7 cellular contexts compared by ENCODE assay signal in genomic region chr9:70413798-70414775, GRCh38. TPM values are rescaled to one million over a fixed set of nuclear protein-coding genes. Genes with fewer than 3 reads are reported as not detected.
A peak's percentile ranks its signal among the peaks of the same experiment; 100 is the strongest.
DNase-seq lines count a peak whose midpoint lies in the region; ATAC-seq and TF ChIP-seq lines count a peak whose summit lies in the region.

Gene KLF9 (minus strand): TSS chr9:70414657. CDS start chr9:70413363, 1,294 bp downstream.

- H3K27me3 ChIP-seq in iPS DF 6.9 (ENCODE audit: control insufficient read depth, insufficient read depth, low read length) (peaks cover 11% of the 10 kb centered on the region), sigmoid colon (no peaks in the 10 kb centered on the region)

- peak; percentile 83 to 97 (median 93) for TF ChIP-seq EP300 in sigmoid colon (IDR thresholded peaks at IDR 0.05)

- peak; percentile 51 for ATAC-seq in GM18519 (IDR thresholded peaks at IDR 0.05; ENCODE audit: low FRiP score, unreplicated experiment)
- peak; percentile 71 for ATAC-seq in HG02981 (IDR thresholded peaks at IDR 0.05; ENCODE audit: unreplicated experiment)

- H3K4me3 Mint-ChIP-seq in brain = peak within 1 kb of the TSS; percentile 95 to 99 (median 97)

- peaks cover 81% of the 10 kb centered on the region for H3K27me3 Mint-ChIP-seq in brain

- no peak for TF ChIP-seq CTCF in brain (conservative IDR thresholded peaks at IDR 0.05)
- TF ChIP-seq CTCF in sigmoid colon (IDR thresholded peaks at IDR 0.05) = no peak

- peaks cover 0 to 4% (median 0%) of the 10 kb centered on the region in 5 experiments for H3K9me3 Mint-ChIP-seq in brain

- H3K36me3 Mint-ChIP-seq in brain = no peaks in the 10 kb centered on the region

- no peaks in the 10 kb centered on the region for H3K9me3 ChIP-seq in iPS DF 6.9 (ENCODE audit: control insufficient read depth, insufficient read depth, low read length)
- no peaks in the 10 kb centered on the region for H3K9me3 ChIP-seq in sigmoid colon

- peak; percentile 81 for DNase-seq in NCI-H2107 treated with DMSO at 0.1 percent for 48 hours (lab: John Stamatoyannopoulos, UW; ENCODE audit: unreplicated experiment)
- peak; percentile 89 for DNase-seq in UCSD-AML1 (lab: John Stamatoyannopoulos, UW; ENCODE audit: unreplicated experiment)
- no peak for DNase-seq in iPS DF 6.9 (ENCODE audit: low read depth, low spot score)
- peak; percentile 100 for DNase-seq in sigmoid colon

- H3K27ac ChIP-seq in iPS DF 6.9 (ENCODE audit: low read length) (no peak within 1 kb of the TSS), sigmoid colon (peak within 1 kb of the TSS; percentile 98 to 100 (median 99))

- H3K36me3 ChIP-seq in iPS DF 6.9 (ENCODE audit: control insufficient read depth, insufficient read depth, low read length) (no peaks in the 10 kb centered on the region), sigmoid colon (no peaks in the 10 kb centered on the region)

- H3K4me3 ChIP-seq in iPS DF 6.9 (ENCODE audit: low read length) = peak within 1 kb of the TSS; percentile 62; the same call in 1 of the 2 replicates
- peak within 1 kb of the TSS; percentile 79 to 96 (median 84) for H3K4me3 ChIP-seq in sigmoid colon

- H3K4me1 ChIP-seq in iPS DF 6.9 (ENCODE audit: control insufficient read depth, insufficient read depth, low read length) = peaks cover 5% of the 10 kb centered on the region; the same call in 1 of the 2 replicates
- peaks cover 0 to 54% (median 46%) of the 10 kb centered on the region in 4 donors for H3K4me1 ChIP-seq in sigmoid colon

- peak within 1 kb of the TSS; percentile 35 to 100 (median 97) for H3K27ac Mint-ChIP-seq in brain

- WGBS in iPS DF 6.9 (ENCODE audit: insufficient coverage, insufficient read length) = no CpG with 5 or more reads among the region's 48 CpGs
- 0% methylated on average over 48 of the region's 48 CpGs for WGBS in sigmoid colon, 2 donors

- H3K4me1 Mint-ChIP-seq in brain = peaks cover 47% of the 10 kb centered on the region

- intact Hi-C loops in sigmoid colon (cut with DNase I) = loop anchor here (1.0 to 5.0 kb wide), 3 partner anchors 62 to 352 kb away; no protein-coding TSS in a partner anchor

- TF ChIP-seq POLR2A in sigmoid colon (IDR thresholded peaks at IDR 0.05) = peak; percentile 97

RNA-seq across cellular contexts. Expression of gene KLF9, which starts in this region (rescaled TPM):
- 8.4 TPM for polyA plus RNA-seq in brain (ENCODE audit: insufficient read depth, low read depth, low replicate concordance)
- total RNA-seq in sigmoid colon = 100 to 1,000 TPM; 120 to 184 (median 159) TPM
- polyA plus RNA-seq in sigmoid colon = 10 to 100 TPM; 20.4 to 23.7 (median 22.0) TPM
